8 cellular contexts compared by ENCODE assay signal in genomic region chr11:69670158-69670845, GRCh38. TPM values are rescaled to one million over a fixed set of nuclear protein-coding genes. Genes with fewer than 3 reads are reported as not detected.
DNase-seq lines count a peak whose midpoint lies in the region; ATAC-seq and TF ChIP-seq lines count a peak whose summit lies in the region.

No MANE protein-coding gene starts in this region.

- peak overlapping the region in 2 of 3 experiments; percentile 45 to 48 for H3K27ac Mint-ChIP-seq in nephron

- in situ Hi-C loops in Caki2 (cut with HindIII; ENCODE audit: low pct_unique_long_range_greater_than_20kb, low sequenced_read_pairs), result loop anchor here (25.0 kb wide), 1 partner anchor 558 kb away; no protein-coding TSS in a partner anchor

- peaks cover 23% of the 10 kb centered on the region for H3K36me3 Mint-ChIP-seq in nephron (ENCODE audit: low read depth)

- peak overlapping the region; percentile 67 to 79 (median 74) for H3K4me3 Mint-ChIP-seq in nephron

- TF ChIP-seq RAD21 in Ishikawa (IDR thresholded peaks at IDR 0.05; ENCODE audit: low read depth), result peak; percentile 85

- H3K9me3 Mint-ChIP-seq in nephron, result no peaks in the 10 kb centered on the region

- TF ChIP-seq EP300 in Ishikawa (IDR thresholded peaks at IDR 0.05; ENCODE audit: borderline replicate concordance), result no peak

- H3K4me1 Mint-ChIP-seq in nephron, result peaks cover 19% of the 10 kb centered on the region

- peak; percentile 53 for DNase-seq in Caki2 (ENCODE audit: low read depth)
- DNase-seq in OCI-M2 (lab: John Stamatoyannopoulos, UW; ENCODE audit: unreplicated experiment), result peak; percentile 13
- DNase-seq in activated T-cell treated with anti-CD3 and anti-CD28 coated beads, Interleukin-2, amount 50 U/mL, for 1 hour, result peak; percentile 68
- peak; percentile 81 for DNase-seq in fibroblast of gingiva (ENCODE audit: low read depth)
- peak; percentile 67 for DNase-seq in stromal cell of bone marrow (ENCODE audit: low read depth)

- no peak for ATAC-seq in GM21528 (IDR thresholded peaks at IDR 0.05; ENCODE audit: low FRiP score, unreplicated experiment)

- TF ChIP-seq CTCF in nephron (IDR thresholded peaks at IDR 0.05; ENCODE audit: unreplicated experiment in 3 of 3), result peak; percentile 91 to 97 (median 95)

- no peaks in the 10 kb centered on the region for H3K27me3 Mint-ChIP-seq in nephron (ENCODE audit: low read depth)

TF ChIP-seq in Ishikawa, 13 proteins besides CTCF, POLR2A, EP300 and RAD21:
- TF ChIP-seq ZBTB7A (IDR thresholded peaks at IDR 0.05; ENCODE audit: low read depth) (no peak), EGR1 (IDR thresholded peaks at IDR 0.05) (no peak), USF1 (IDR thresholded peaks at IDR 0.05) (no peak), FOXM1 (IDR thresholded peaks at IDR 0.05; ENCODE audit: borderline replicate concordance, low read depth) (no peak), CREB1 (IDR thresholded peaks at IDR 0.05; ENCODE audit: low read depth) (no peak), MAX (IDR thresholded peaks at IDR 0.05) (no peak), TEAD4 (IDR thresholded peaks at IDR 0.05) (no peak), REST (IDR thresholded peaks at IDR 0.05; ENCODE audit: low read depth) (no peak), NFIC (IDR thresholded peaks at IDR 0.05) (no peak), CEBPB (IDR thresholded peaks at IDR 0.05) (no peak), YY1 (IDR thresholded peaks at IDR 0.05; ENCODE audit: low read depth) (no peak), TAF1 (IDR thresholded peaks at IDR 0.05; ENCODE audit: low read depth) (no peak; the same call in 1 of the 2 replicates), TCF12 (IDR thresholded peaks at IDR 0.05; ENCODE audit: low read depth) (no peak)

RNA-seq across cellular contexts. Expression of gene LTO1, which starts 4.9 kb away (rescaled TPM):
- 3.3 and 9.7 TPM in 2 replicates for total RNA-seq in Caki2 (2014; rRNA removed; shearing (Covaris generic); ENCODE audit: low replicate concordance)

RNA-seq across cellular contexts. Expression of gene CCND1, which starts 29.3 kb away (rescaled TPM):
- total RNA-seq in Caki2 (2014; rRNA removed; shearing (Covaris generic); ENCODE audit: low replicate concordance), result 122 and 137 TPM in 2 replicates

RNA-seq across cellular contexts. Expression of gene FGF19, which starts 33.5 kb away (rescaled TPM):
- total RNA-seq in Caki2 (2014; rRNA removed; shearing (Covaris generic); ENCODE audit: low replicate concordance), result not detected in 2 replicates

Comparison
In these comparisons a context has a peak if more than half of its experiments do, and no peak if none do; other contexts are left out.
1. DNase-seq: peak in every context shown above with its lines; median percentile 81 in fibroblast of gingiva; 68 in activated T-cell treated with anti-CD3 and anti-CD28 coated beads, Interleukin-2, amount 50 U/mL, for 1 hour; 67 in stromal cell of bone marrow; 53 in Caki2; 13 in OCI-M2.